ENCODE assay signal across 8 cellular contexts in the genomic region with DNA sequence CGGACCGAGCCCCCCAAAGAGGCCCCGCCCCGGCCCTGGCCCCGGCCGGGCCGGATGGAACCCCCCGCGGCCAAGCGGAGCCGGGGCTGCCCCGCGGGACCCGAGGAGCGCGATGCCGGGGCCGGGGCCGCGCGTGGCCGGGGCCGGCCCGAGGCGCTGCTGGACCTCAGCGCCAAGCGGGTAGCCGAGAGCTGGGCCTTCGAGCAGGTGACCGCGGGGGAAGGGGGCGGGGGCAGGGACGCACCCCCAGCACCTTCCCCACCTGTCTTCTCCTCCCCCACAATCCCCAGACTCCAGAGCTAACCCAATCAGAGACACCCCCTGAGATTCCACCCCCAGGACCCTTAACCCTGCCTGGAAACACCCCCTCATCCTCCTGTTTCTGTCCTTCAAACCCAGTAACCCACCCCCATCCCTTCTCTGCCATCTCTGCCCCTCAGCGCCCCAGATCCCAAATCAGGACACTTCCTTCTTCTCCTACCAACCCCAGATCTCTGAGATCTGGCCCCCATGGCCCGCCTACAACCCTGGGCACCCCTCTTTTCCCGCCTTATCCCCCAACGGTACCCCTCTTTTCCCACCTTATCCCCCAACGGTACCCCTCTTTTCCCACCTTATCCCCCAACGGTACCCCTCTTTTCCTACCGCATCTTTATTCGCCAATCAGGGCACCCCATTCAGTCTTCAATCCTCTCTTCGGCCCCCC. TPM values are rescaled to one million over a fixed set of nuclear protein-coding genes. Genes with fewer than 3 reads are reported as not detected.
DNase-seq lines count a peak whose midpoint lies in the region; ATAC-seq and TF ChIP-seq lines count a peak whose summit lies in the region.

No MANE protein-coding gene starts in this region.

- TF ChIP-seq CTCF in GM12864 (IDR thresholded peaks at IDR 0.05; ENCODE audit: low read depth, low read length, missing control alignments): no peak
- no peak for TF ChIP-seq CTCF in chondrocyte (IDR thresholded peaks at IDR 0.05)
- TF ChIP-seq CTCF in vagina (IDR thresholded peaks at IDR 0.05): no peak

- intact Hi-C loops in vagina (cut with DNase I): loop anchor here (5.0 kb wide), 2 partner anchors 37 to 62 kb away; no protein-coding TSS in a partner anchor

- H3K4me1 Mint-ChIP-seq in chondrocyte (ENCODE audit: low read depth): peaks cover 43% of the 10 kb centered on the region
- H3K4me1 Mint-ChIP-seq in memory B cell: peaks cover 18% of the 10 kb centered on the region

- peak overlapping the region; percentile 94 for H3K27ac Mint-ChIP-seq in chondrocyte (ENCODE audit: unreplicated experiment)
- peak overlapping the region; percentile 88 for H3K27ac Mint-ChIP-seq in memory B cell

- H3K36me3 ChIP-seq in vagina: no peaks in the 10 kb centered on the region

- H3K36me3 Mint-ChIP-seq in chondrocyte (ENCODE audit: low read depth) (no peaks in the 10 kb centered on the region), memory B cell (no peaks in the 10 kb centered on the region)

- no peaks in the 10 kb centered on the region for H3K9me3 ChIP-seq in vagina

- H3K27ac ChIP-seq in vagina: peak overlapping the region; percentile 94

- H3K4me3 Mint-ChIP-seq in chondrocyte (ENCODE audit: unreplicated experiment) (peak overlapping the region; percentile 97), memory B cell (peak overlapping the region; percentile 89)

- H3K27me3 Mint-ChIP-seq in chondrocyte (ENCODE audit: low read depth): no peaks in the 10 kb centered on the region
- no peaks in the 10 kb centered on the region for H3K27me3 Mint-ChIP-seq in memory B cell

- peaks cover 35% of the 10 kb centered on the region for H3K4me1 ChIP-seq in vagina

- no peaks in the 10 kb centered on the region for H3K27me3 ChIP-seq in vagina

- ATAC-seq in GM21717 (IDR thresholded peaks at IDR 0.05; ENCODE audit: unreplicated experiment): peak; percentile 26
- peak; percentile 23 for ATAC-seq in memory B cell (ENCODE audit: low read depth)

- H3K4me3 ChIP-seq in GM12864 (ENCODE audit: low read depth, low read length) (peak overlapping the region; percentile 70), vagina (peak overlapping the region; percentile 65 to 94)

- DNase-seq in GM12864 (ENCODE audit: low read depth): no peak
- peak; percentile 12 for DNase-seq in LoVo (ENCODE audit: low spot score)
- DNase-seq in chondrocyte (ENCODE audit: low spot score): no peak
- DNase-seq in memory B cell (ENCODE audit: low spot score in 2 of 2): no peak
- DNase-seq in vagina (ENCODE audit: extremely low spot score in 2 of 2): no peak
- DNase-seq in central memory CD4-positive, alpha-beta T cell: no peak
- no peak for DNase-seq in midbrain (lab: John Stamatoyannopoulos, UW)

- no peaks in the 10 kb centered on the region for H3K9me3 Mint-ChIP-seq in chondrocyte (ENCODE audit: low read depth)
- H3K9me3 Mint-ChIP-seq in memory B cell: no peaks in the 10 kb centered on the region

- TF ChIP-seq POLR2A in vagina (IDR thresholded peaks at IDR 0.05): no peak

RNA-seq across cellular contexts. Expression of gene ZSWIM4, which starts 0.5 kb away (rescaled TPM):
- 6.8 to 10.6 TPM (median 9.5 TPM) in 3 replicates for total RNA-seq in chondrocyte
- total RNA-seq in vagina: 13.0 TPM

RNA-seq across cellular contexts. Expression of gene C19orf53, which starts 21.5 kb away (rescaled TPM):
- total RNA-seq in chondrocyte (71.2 to 91.5 TPM (median 75.7 TPM) in 3 replicates), vagina (189 TPM)

RNA-seq across cellular contexts. Expression of gene MRI1, which starts 31.4 kb away (rescaled TPM):
- total RNA-seq in chondrocyte (18.7 to 25.4 TPM (median 20.2 TPM) in 3 replicates), vagina (69.0 TPM)
